Comparison of ENCODE assay signal across 17 cellular contexts in the genomic region with DNA sequence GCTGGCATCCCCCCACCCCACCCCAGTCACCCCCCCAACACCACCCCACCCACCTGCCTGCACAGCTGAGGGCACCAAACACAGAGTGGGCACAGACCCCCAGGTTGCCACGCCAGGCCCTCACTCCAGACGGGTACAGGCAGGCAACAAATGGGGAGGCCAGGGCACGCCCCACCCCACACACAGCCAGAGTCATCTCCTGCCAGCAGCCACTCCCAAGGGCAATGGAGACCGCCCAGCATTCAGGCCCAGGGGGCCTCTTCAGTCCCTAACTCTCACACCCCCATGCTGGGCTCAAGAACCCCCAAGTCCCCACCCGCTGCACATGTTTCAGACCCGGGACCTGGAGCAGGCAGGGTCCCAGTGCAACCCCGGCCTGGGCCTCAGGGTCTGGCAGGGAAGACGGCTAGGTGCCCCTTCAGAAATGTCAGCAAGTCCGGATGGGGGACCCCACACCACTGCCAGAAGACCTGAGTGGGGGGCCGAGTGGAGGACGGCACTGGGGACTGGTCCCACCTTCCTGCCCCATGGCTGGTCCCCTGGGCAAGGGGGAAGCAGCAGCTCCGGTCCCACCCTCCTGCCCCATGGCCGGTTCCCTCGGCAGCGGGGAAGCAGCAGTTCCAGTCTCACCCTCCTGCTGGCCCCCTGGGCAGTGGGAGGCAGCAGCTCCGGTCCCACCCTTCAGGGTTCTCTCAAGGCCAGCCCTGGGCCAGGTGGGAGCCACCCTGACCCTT. TPM values are rescaled to one million over a fixed set of nuclear protein-coding genes. Genes with fewer than 3 reads are reported as not detected.
DNase-seq lines count a peak whose midpoint lies in the region; ATAC-seq, FAIRE-seq and TF ChIP-seq lines count a peak whose summit lies in the region.
"Had no signal": no experiment of that assay in that cellular context is flagged by ENCODE, and none has a peak within 500 bp of the region (broad histone marks: within the 10 kb centered on the region; RNA-seq: fewer than 3 reads in every experiment).

No MANE protein-coding gene starts in this region.

- H3K4me3 Mint-ChIP-seq in glutamatergic neuron (ENCODE audit: unreplicated experiment): no peak overlapping the region
- H3K4me3 Mint-ChIP-seq in stimulated activated naive B cell treated with anti-CD40 and anti-IgM and Interleukin-4, amounts not matched to agents 10 μg/mL and 1 μg/mL and 100 μg/mL, for 72 hours: no peak overlapping the region
- H3K4me3 Mint-ChIP-seq in natural killer cell: no peak overlapping the region
- H3K4me3 Mint-ChIP-seq: CD4-positive, alpha-beta T cell had no signal

- no peaks in the 10 kb centered on the region for H3K4me1 ChIP-seq in right cardiac atrium (ENCODE audit: control insufficient read depth, insufficient read depth, low read length)

- H3K27ac Mint-ChIP-seq in glutamatergic neuron (ENCODE audit: unreplicated experiment) (no peak overlapping the region), natural killer cell (peak overlapping the region in 1 of 2 donors; percentile 74)
- peak overlapping the region; percentile 31 for H3K27ac Mint-ChIP-seq in stimulated activated naive B cell treated with anti-CD40 and anti-IgM and Interleukin-4, amounts not matched to agents 10 μg/mL and 1 μg/mL and 100 μg/mL, for 72 hours
- H3K27ac Mint-ChIP-seq: CD4-positive, alpha-beta T cell had no signal

- intact Hi-C loops in right cardiac atrium (cut with DNase I) (no loop called here), Right ventricle myocardium superior (cut with DNase I) (no loop called here), natural killer cell (cut with micrococcal nuclease) (no loop called here)

- H3K4me1 Mint-ChIP-seq in glutamatergic neuron (ENCODE audit: low read depth, unreplicated experiment): peaks cover 6% of the 10 kb centered on the region
- peaks cover 10 to 26% of the 10 kb centered on the region in 2 donors for H3K4me1 Mint-ChIP-seq in stimulated activated naive B cell treated with anti-CD40 and anti-IgM and Interleukin-4, amounts not matched to agents 10 μg/mL and 1 μg/mL and 100 μg/mL, for 72 hours
- peaks cover 0 to 25% of the 10 kb centered on the region in 2 donors for H3K4me1 Mint-ChIP-seq in natural killer cell

- no peak overlapping the region for H3K4me3 ChIP-seq in right cardiac atrium (ENCODE audit: low read length)

- H3K9me3 ChIP-seq in right cardiac atrium (ENCODE audit: control insufficient read depth, low read length): no peaks in the 10 kb centered on the region

- DNase-seq in right cardiac atrium (peak; percentile 14 to 60 (median 31)), Right ventricle myocardium superior (no peak), glutamatergic neuron (peak; percentile 11), H54 (ENCODE audit: insufficient read length, low spot score) (no peak), amygdala (lab: John Stamatoyannopoulos, UW) (no peak), natural killer cell (no peak)
- DNase-seq in stimulated activated naive B cell treated with anti-CD40 and anti-IgM and Interleukin-4, amounts not matched to agents 10 μg/mL and 1 μg/mL and 100 μg/mL, for 72 hours: no peak
- DNase-seq: 8988T; AML-193; C1 segment of cervical spinal cord; Calu3; CD4-positive, alpha-beta T cell; DMS 273 treated with DMSO at 0.1 percent for 48 hours; HCEC 1CT had no signal

- FAIRE-seq in H54 (lab: Jason Lieb, UNC): no peak
- FAIRE-seq: H1 had no signal

- H3K27ac ChIP-seq in right cardiac atrium (ENCODE audit: low read length): no peak overlapping the region
- H3K27ac ChIP-seq in VCaP: peak overlapping the region; percentile 40; the same call in 1 of the 2 replicates
- H3K27ac ChIP-seq: HL-60 had no signal

- H3K36me3 Mint-ChIP-seq in glutamatergic neuron (ENCODE audit: unreplicated experiment): no peaks in the 10 kb centered on the region
- peaks cover 0 to 5% of the 10 kb centered on the region in 2 donors for H3K36me3 Mint-ChIP-seq in stimulated activated naive B cell treated with anti-CD40 and anti-IgM and Interleukin-4, amounts not matched to agents 10 μg/mL and 1 μg/mL and 100 μg/mL, for 72 hours
- H3K36me3 Mint-ChIP-seq in natural killer cell: no peaks in the 10 kb centered on the region

- H3K27me3 Mint-ChIP-seq in glutamatergic neuron (ENCODE audit: unreplicated experiment) (no peaks in the 10 kb centered on the region), natural killer cell (ENCODE audit: low read depth in 2 of 2) (no peaks in the 10 kb centered on the region)
- H3K27me3 Mint-ChIP-seq in stimulated activated naive B cell treated with anti-CD40 and anti-IgM and Interleukin-4, amounts not matched to agents 10 μg/mL and 1 μg/mL and 100 μg/mL, for 72 hours: no peaks in the 10 kb centered on the region
- H3K27me3 Mint-ChIP-seq: CD4-positive, alpha-beta T cell had no signal

- no peak for TF ChIP-seq CTCF in VCaP (conservative IDR thresholded peaks at IDR 0.05)
- no peak for TF ChIP-seq CTCF in glutamatergic neuron (IDR thresholded peaks at IDR 0.05; ENCODE audit: partially characterized antibody, unreplicated experiment)
- no peak for TF ChIP-seq CTCF in natural killer cell (IDR thresholded peaks at IDR 0.05)

- 88% methylated on average over 16 of the region's 16 CpGs for WGBS in right cardiac atrium

- H3K9me3 Mint-ChIP-seq in glutamatergic neuron (ENCODE audit: unreplicated experiment) (peaks cover 3% of the 10 kb centered on the region), natural killer cell (no peaks in the 10 kb centered on the region)
- H3K9me3 Mint-ChIP-seq in stimulated activated naive B cell treated with anti-CD40 and anti-IgM and Interleukin-4, amounts not matched to agents 10 μg/mL and 1 μg/mL and 100 μg/mL, for 72 hours: no peaks in the 10 kb centered on the region
- H3K9me3 Mint-ChIP-seq: CD4-positive, alpha-beta T cell had no signal

- ATAC-seq in right cardiac atrium (no peak), Right ventricle myocardium superior (ENCODE audit: poor library complexity) (no peak), natural killer cell (no peak)
- no peak for ATAC-seq in stimulated activated naive B cell treated with anti-CD40 and anti-IgM and Interleukin-4, amounts not matched to agents 10 μg/mL and 1 μg/mL and 100 μg/mL, for 72 hours (replicated peaks)

- no peaks in the 10 kb centered on the region for H3K27me3 ChIP-seq in right cardiac atrium (ENCODE audit: control insufficient read depth, insufficient read depth)

- TF ChIP-seq POLR2A in H54 (IDR thresholded peaks at IDR 0.05; ENCODE audit: low read depth, low read length): no peak

RNA-seq across cellular contexts. Expression of gene AKT1, which starts 11.9 kb away (rescaled TPM):
- total RNA-seq in right cardiac atrium (100 to 1,000 TPM; 120 to 154 (median 126) TPM), Right ventricle myocardium superior (120 TPM), glutamatergic neuron (ENCODE audit: unreplicated experiment) (300 TPM), natural killer cell (100 to 1,000 TPM; 152 to 163 (median 153) TPM)
- 101 TPM for polyA plus RNA-seq in right cardiac atrium

RNA-seq across cellular contexts. Expression of gene ZBTB42, which starts 17.2 kb away (rescaled TPM):
- total RNA-seq in right cardiac atrium (1 to 10 TPM; 6.0 to 7.7 (median 6.6) TPM), Right ventricle myocardium superior (5.0 TPM), glutamatergic neuron (ENCODE audit: unreplicated experiment) (6.0 TPM), natural killer cell (1 to 10 TPM; 3.6 to 4.5 (median 3.7) TPM)
- 5.3 TPM for polyA plus RNA-seq in right cardiac atrium

RNA-seq across cellular contexts. Expression of gene SIVA1, which starts 30.7 kb away (rescaled TPM):
- total RNA-seq in right cardiac atrium (10 to 100 TPM; 74.6 to 88.5 (median 85.1) TPM), Right ventricle myocardium superior (60.7 TPM), glutamatergic neuron (ENCODE audit: unreplicated experiment) (30.5 TPM), natural killer cell (10 to 100 TPM; 59.7 to 74.8 (median 59.8) TPM)
- 201 TPM for polyA plus RNA-seq in right cardiac atrium

RNA-seq across cellular contexts. Expression of gene ADSS1, which starts 59.6 kb away (rescaled TPM):
- total RNA-seq in right cardiac atrium (100 to 1,000 TPM; 156 to 212 (median 188) TPM), Right ventricle myocardium superior (215 TPM), glutamatergic neuron (ENCODE audit: unreplicated experiment) (45.1 TPM), natural killer cell (1 to 10 TPM; 2.1 to 2.7 (median 2.5) TPM)
- 217 TPM for polyA plus RNA-seq in right cardiac atrium

Comparison
In these comparisons a context has a peak if more than half of its experiments do, and no peak if none do; other contexts are left out.
1. DNase-seq: peak in right cardiac atrium (3 of 3) and glutamatergic neuron (single experiment); none in Right ventricle myocardium superior (single experiment), stimulated activated naive B cell treated with anti-CD40 and anti-IgM and Interleukin-4, amounts not matched to agents 10 μg/mL and 1 μg/mL and 100 μg/mL, for 72 hours (single experiment), H54 (single experiment), amygdala (0 of 56) and natural killer cell (single experiment).